17 cellular contexts compared by ENCODE assay signal in genomic region chr10:58817499-58817898, GRCh38.
DNase-seq lines count a peak whose midpoint lies in the region; ATAC-seq, FAIRE-seq and TF ChIP-seq lines count a peak whose summit lies in the region.
"Had no signal": no experiment of that assay in that cellular context is flagged by ENCODE, and none has a peak within 500 bp of the region (broad histone marks: within the 10 kb centered on the region; RNA-seq: fewer than 3 reads in every experiment).

No MANE protein-coding gene starts in this region.

- no peaks in the 10 kb centered on the region for H3K27me3 ChIP-seq in endothelial cell of umbilical vein (ENCODE audit: control insufficient read depth in 2 of 2, insufficient read depth in 2 of 2, low read length in 2 of 2)
- H3K27me3 ChIP-seq in HepG2 (ENCODE audit: control insufficient read depth in 1 of 2, insufficient read depth in 2 of 2, low read length in 2 of 2) = no peaks in the 10 kb centered on the region
- H3K27me3 ChIP-seq in skeletal muscle tissue (ENCODE audit: control insufficient read depth in 3 of 3, insufficient read depth in 3 of 3, low read length in 3 of 3) = no peaks in the 10 kb centered on the region
- H3K27me3 ChIP-seq: Peyer's patch, thyroid gland had no signal

- no peaks in the 10 kb centered on the region for H3K4me1 ChIP-seq in endothelial cell of umbilical vein (ENCODE audit: control insufficient read depth, extremely low read depth, insufficient read depth, low read length)
- H3K4me1 ChIP-seq in HepG2 (ENCODE audit: insufficient read depth, low read length) = peaks cover 54% of the 10 kb centered on the region
- peaks cover 0 to 4% (median 2%) of the 10 kb centered on the region in 3 donors for H3K4me1 ChIP-seq in skeletal muscle tissue (ENCODE audit: control insufficient read depth in 3 of 3, insufficient read depth in 3 of 3, low read length in 3 of 3)
- H3K4me1 ChIP-seq: Peyer's patch had no signal

- H3K79me2 ChIP-seq in endothelial cell of umbilical vein (ENCODE audit: control insufficient read depth, insufficient read depth, low read length) (no peaks in the 10 kb centered on the region), HepG2 (ENCODE audit: insufficient read depth, low read length) (no peaks in the 10 kb centered on the region)

- WGBS in HepG2 (ENCODE audit: low lambda C conversion rate) = 3% methylated on average over 2 of the region's 2 CpGs

- TF ChIP-seq EP300 in HepG2 (IDR thresholded peaks at IDR 0.05; ENCODE audit: low read depth in 2 of 2, low read length in 2 of 2) = peak in 1 of 2 experiments; percentile 68; a peak in 1 of 4 replicates
- no peak for TF ChIP-seq EP300 in HepG2 (CRISPR knock-in tag; IDR thresholded peaks at IDR 0.05; ENCODE audit: borderline replicate concordance)

- BruUV-seq in endothelial cell of umbilical vein (replicated peaks; lab: Mats Ljungman, UMichigan) (no TSS peak), HepG2 (replicated peaks; lab: Mats Ljungman, UMichigan) (no TSS peak)

- intact Hi-C loops in endothelial cell of umbilical vein (cut with micrococcal nuclease) (no loop called here), HepG2 (cut with micrococcal nuclease; ENCODE audit: unreplicated experiment) (no loop called here)

- peak; percentile 28 for FAIRE-seq in endothelial cell of umbilical vein (lab: Jason Lieb, UNC)
- FAIRE-seq in HepG2 (lab: Jason Lieb, UNC) = peak; percentile 96
- FAIRE-seq: bronchial epithelial cell had no signal

- H3K4me3 ChIP-seq in endothelial cell of umbilical vein (replicated peaks in 1 of 3; ENCODE audit: insufficient read depth in 1 of 3, low read depth in 1 of 3, low read length in 3 of 3) = no peak overlapping the region
- H3K4me3 ChIP-seq in HepG2 (replicated peaks in 1 of 3; ENCODE audit: insufficient read depth in 1 of 3, low read depth in 2 of 3, low read length in 3 of 3) = no peak overlapping the region
- H3K4me3 ChIP-seq in skeletal muscle tissue (ENCODE audit: low read length in 3 of 3) = no peak overlapping the region
- H3K4me3 ChIP-seq: Peyer's patch, thyroid gland had no signal

- H3K27ac ChIP-seq in endothelial cell of umbilical vein (ENCODE audit: insufficient read depth, low read depth, low read length) (no peak overlapping the region), HepG2 (ENCODE audit: extremely low read length, insufficient read depth, low read length) (no peak overlapping the region), skeletal muscle tissue (ENCODE audit: low read depth, low read length) (peak overlapping the region; percentile 5)
- H3K27ac ChIP-seq: Peyer's patch, thyroid gland had no signal

- peak; percentile 13 for DNase-seq in NCI-H460 (ENCODE audit: extremely low read depth, low read depth)
- peak; percentile 3 for DNase-seq in endothelial cell of umbilical vein (ENCODE audit: low read depth, low spot score)
- DNase-seq in HepG2 (ENCODE audit: low spot score) = peak; percentile 85
- DNase-seq in globus pallidus (ENCODE audit: low spot score) = no peak
- DNase-seq: activated CD4-positive, alpha-beta T cell treated with anti-CD3 and anti-CD28 coated beads, Interleukin-2, amount 50 U/mL, for 1 hour; activated naive CD4-positive, alpha-beta T cell treated with anti-CD3 and anti-CD28 coated beads for 36 hours; activated T-cell treated with anti-CD3 and anti-CD28 coated beads for 4 hours; effector CD4-positive, alpha-beta T cell; GF-D8; H7; NCI-H1930; Peyer's patch; thyroid gland had no signal

- H4K20me1 ChIP-seq in endothelial cell of umbilical vein (replicated peaks; ENCODE audit: control insufficient read depth, extremely low read depth, insufficient read depth, low read length) (no peaks in the 10 kb centered on the region), HepG2 (ENCODE audit: insufficient read depth, low read length) (no peaks in the 10 kb centered on the region)

- TF ChIP-seq RAD21 in HepG2 (CRISPR knock-in tag; IDR thresholded peaks at IDR 0.05) = no peak

- no peak overlapping the region for H3K4me2 ChIP-seq in endothelial cell of umbilical vein (ENCODE audit: insufficient read depth, low read length)
- H3K4me2 ChIP-seq in HepG2 (ENCODE audit: low read depth, low read length) = peak overlapping the region; percentile 46

- H3K9ac ChIP-seq in endothelial cell of umbilical vein (replicated peaks; ENCODE audit: extremely low read depth, insufficient read depth, low read length) (no peak overlapping the region), HepG2 (ENCODE audit: insufficient read depth, low read depth, low read length) (no peak overlapping the region), skeletal muscle tissue (ENCODE audit: low read depth in 1 of 3, low read length in 3 of 3) (no peak overlapping the region)

- no peaks in the 10 kb centered on the region for H3K9me1 ChIP-seq in endothelial cell of umbilical vein (replicated peaks; ENCODE audit: control insufficient read depth, extremely low read depth, insufficient read depth, low read length)

- no peaks in the 10 kb centered on the region for H3K36me3 ChIP-seq in endothelial cell of umbilical vein (ENCODE audit: control insufficient read depth in 2 of 2, extremely low read depth in 1 of 2, insufficient read depth in 2 of 2, low read length in 2 of 2)
- no peaks in the 10 kb centered on the region; a peak in 1 of 5 replicates for H3K36me3 ChIP-seq in HepG2 (replicated peaks in 1 of 2; ENCODE audit: control insufficient read depth in 1 of 2, insufficient read depth in 2 of 2, low read length in 2 of 2)
- H3K36me3 ChIP-seq in skeletal muscle tissue (ENCODE audit: control insufficient read depth in 3 of 3, insufficient read depth in 3 of 3, low read length in 3 of 3) = peaks cover 2 to 11% (median 6%) of the 10 kb centered on the region in 3 donors
- H3K36me3 ChIP-seq: Peyer's patch, thyroid gland had no signal

- H2AFZ ChIP-seq in endothelial cell of umbilical vein (ENCODE audit: low read depth, low read length) (no peak overlapping the region), HepG2 (ENCODE audit: low read length) (no peak overlapping the region)

- no peaks in the 10 kb centered on the region for H3K9me3 ChIP-seq in endothelial cell of umbilical vein (replicated peaks; ENCODE audit: control insufficient read depth, insufficient read depth, low read length)
- H3K9me3 ChIP-seq in HepG2 (ENCODE audit: low read length) = no peaks in the 10 kb centered on the region
- H3K9me3 ChIP-seq in skeletal muscle tissue (ENCODE audit: control insufficient read depth in 3 of 3, low read length in 3 of 3) = no peaks in the 10 kb centered on the region
- H3K9me3 ChIP-seq: Peyer's patch, thyroid gland had no signal

- TF ChIP-seq CTCF in endothelial cell of umbilical vein (IDR thresholded peaks at IDR 0.05; ENCODE audit: extremely low read depth in 1 of 2, insufficient read depth in 1 of 2, low read depth in 1 of 2, low read length in 2 of 2) (no peak), HepG2 (CRISPR knock-in tag; IDR thresholded peaks at IDR 0.05) (no peak)

- dilution Hi-C loops in endothelial cell of umbilical vein (cut with MboI; ENCODE audit: extremely low pct_ligation_motif_present, low sequenced_read_pairs) = no loop called here

- POLR2A ChIA-PET in endothelial cell of umbilical vein (lab: Charles Lee) = no interaction called here
- POLR2A ChIA-PET in HepG2 (lab: Yijun Ruan, JAX) = no interaction called here

- CTCF ChIA-PET in endothelial cell of umbilical vein (lab: Charles Lee) = interaction anchor here (1.0 kb wide), 1 partner anchor 11 kb away, joined by 3 read pairs; no protein-coding TSS in a partner anchor
- CTCF ChIA-PET in HepG2 (lab: Yijun Ruan, JAX; ENCODE audit: low intra/inter-chr PET ratio, low total read pairs) = no interaction called here

- ATAC-seq in HepG2 (peak; percentile 93), HG03520 (IDR thresholded peaks at IDR 0.05; ENCODE audit: unreplicated experiment) (no peak), GM18867 (IDR thresholded peaks at IDR 0.05; ENCODE audit: unreplicated experiment) (no peak)

- in situ Hi-C loops in HepG2 (cut with HindIII; ENCODE audit: extremely low pct_ligation_motif_present, low pct_unique_long_range_greater_than_20kb) = no loop called here

- TF ChIP-seq POLR2A in endothelial cell of umbilical vein (IDR thresholded peaks at IDR 0.05; ENCODE audit: low read depth, low read length) (no peak), HepG2 (IDR thresholded peaks at IDR 0.05; ENCODE audit: insufficient read depth in 1 of 2, low read depth in 2 of 2, low read length in 2 of 2) (no peak)

TF ChIP-seq in endothelial cell of umbilical vein, 7 proteins besides CTCF, POLR2A, EP300 and RAD21:
- TF ChIP-seq EZH2 (IDR thresholded peaks at IDR 0.05; ENCODE audit: borderline replicate concordance, low read depth, low read length, severe bottlenecking) (no peak), MAX (IDR thresholded peaks at IDR 0.05; ENCODE audit: insufficient read depth, insufficient read length) (no peak), POLR2AphosphoS5 (IDR thresholded peaks at IDR 0.05; ENCODE audit: insufficient read depth, low read depth, low read length) (no peak), MYC (IDR thresholded peaks at IDR 0.05; ENCODE audit: low read depth, low read length) (no peak), FOS (IDR thresholded peaks at IDR 0.05; ENCODE audit: borderline replicate concordance, insufficient read depth, low read length) (no peak), GATA2 (IDR thresholded peaks at IDR 0.05; ENCODE audit: insufficient read depth, insufficient read length, low read depth, low read length) (no peak), JUN (IDR thresholded peaks at IDR 0.05; ENCODE audit: borderline replicate concordance, insufficient read depth, insufficient read length, low read depth) (no peak)

TF ChIP-seq in HepG2, 621 proteins besides CTCF, POLR2A, EP300 and RAD21 (continues in another document):
- TF ChIP-seq MIXL1 (CRISPR knock-in tag; IDR thresholded peaks at IDR 0.05) (peak; percentile 48; the same call in 1 of the 2 replicates), ZNF331 (CRISPR knock-in tag; IDR thresholded peaks at IDR 0.05) (no peak), ZNF792 (CRISPR knock-in tag; IDR thresholded peaks at IDR 0.05) (peak; percentile 68; the same call in 1 of the 2 replicates)
